ENCODE assay signal across 1 cellular context in the genomic region with DNA sequence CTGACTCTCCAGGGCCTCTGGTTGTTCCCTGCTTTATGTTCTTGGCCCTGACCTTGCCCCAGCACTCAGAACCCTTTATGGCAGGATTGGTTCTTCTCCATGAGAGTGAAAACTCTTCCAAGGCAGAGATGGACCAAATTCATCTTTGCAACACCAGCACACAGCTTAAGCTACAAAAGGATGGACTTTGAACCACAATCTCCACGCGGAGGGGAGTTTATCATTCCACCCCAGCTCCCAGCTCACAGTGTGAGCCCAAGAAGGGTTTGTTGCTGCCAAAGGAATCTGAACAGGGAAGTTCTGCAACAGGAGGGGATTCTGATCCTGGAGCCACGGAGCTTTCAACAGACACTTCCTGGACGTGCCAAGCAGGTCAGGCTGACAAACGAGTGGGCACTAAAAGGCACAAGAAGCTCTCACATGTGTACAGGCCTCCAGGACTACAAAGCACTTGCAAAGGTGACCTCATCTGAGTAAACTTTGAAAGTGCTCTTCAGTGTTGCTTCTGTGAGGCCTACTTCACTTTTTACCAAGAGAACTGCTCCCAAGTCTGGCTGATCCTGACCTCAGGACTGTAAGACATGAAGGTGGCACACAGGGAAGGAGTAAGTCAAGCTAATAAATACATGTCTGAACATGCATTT.
TF ChIP-seq lines count a peak whose summit lies in the region.

No MANE protein-coding gene starts in this region.

TF ChIP-seq in HepG2, 621 proteins besides CTCF, POLR2A, EP300 and RAD21 (continued from another document and continues in another):
- TF ChIP-seq, protein P1, sequence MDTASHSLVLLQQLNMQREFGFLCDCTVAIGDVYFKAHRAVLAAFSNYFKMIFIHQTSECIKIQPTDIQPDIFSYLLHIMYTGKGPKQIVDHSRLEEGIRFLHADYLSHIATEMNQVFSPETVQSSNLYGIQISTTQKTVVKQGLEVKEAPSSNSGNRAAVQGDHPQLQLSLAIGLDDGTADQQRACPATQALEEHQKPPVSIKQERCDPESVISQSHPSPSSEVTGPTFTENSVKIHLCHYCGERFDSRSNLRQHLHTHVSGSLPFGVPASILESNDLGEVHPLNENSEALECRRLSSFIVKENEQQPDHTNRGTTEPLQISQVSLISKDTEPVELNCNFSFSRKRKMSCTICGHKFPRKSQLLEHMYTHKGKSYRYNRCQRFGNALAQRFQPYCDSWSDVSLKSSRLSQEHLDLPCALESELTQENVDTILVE (CRISPR knock-in tag; IDR thresholded peaks at IDR 0.05), result peak; percentile 69; the same call in 1 of the 2 replicates
- TF ChIP-seq ZSCAN5A (CRISPR knock-in tag; IDR thresholded peaks at IDR 0.05; ENCODE audit: borderline replicate concordance), result no peak
- peak; percentile 95 for TF ChIP-seq ELF3 (CRISPR knock-in tag; IDR thresholded peaks at IDR 0.05)
- TF ChIP-seq CREB3 (CRISPR knock-in tag; IDR thresholded peaks at IDR 0.05), result no peak
- no peak for TF ChIP-seq ZC3H4 (CRISPR knock-in tag; IDR thresholded peaks at IDR 0.05; ENCODE audit: borderline replicate concordance)
- peak; percentile 35; the same call in 1 of the 2 replicates for TF ChIP-seq ZNF326 (CRISPR knock-in tag; IDR thresholded peaks at IDR 0.05; ENCODE audit: borderline replicate concordance)
- TF ChIP-seq, protein P2, sequence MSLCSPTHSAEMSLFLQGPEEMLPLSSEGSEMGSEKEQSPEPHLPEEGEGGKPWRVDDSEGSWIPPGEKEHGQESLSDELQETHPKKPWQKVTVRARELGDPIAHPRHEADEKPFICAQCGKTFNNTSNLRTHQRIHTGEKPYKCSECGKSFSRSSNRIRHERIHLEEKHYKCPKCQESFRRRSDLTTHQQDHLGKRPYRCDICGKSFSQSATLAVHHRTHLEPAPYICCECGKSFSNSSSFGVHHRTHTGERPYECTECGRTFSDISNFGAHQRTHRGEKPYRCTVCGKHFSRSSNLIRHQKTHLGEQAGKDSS (CRISPR knock-in tag; IDR thresholded peaks at IDR 0.05; ENCODE audit: borderline replicate concordance, low read depth), result peak; percentile 89
- no peak for TF ChIP-seq IKZF4 (CRISPR knock-in tag; IDR thresholded peaks at IDR 0.05; ENCODE audit: borderline replicate concordance, low read depth, not compliant biosample characterization)
- TF ChIP-seq RBAK (CRISPR knock-in tag; IDR thresholded peaks at IDR 0.05), result no peak
- no peak for TF ChIP-seq MBD4 (IDR thresholded peaks at IDR 0.05; ENCODE audit: borderline replicate concordance, low read length)
- TF ChIP-seq ZSCAN22 (CRISPR knock-in tag; IDR thresholded peaks at IDR 0.05), result 0 out of 2 replicates have a peak, but pooled peaks have one; percentile 53
- TF ChIP-seq, protein P3, sequence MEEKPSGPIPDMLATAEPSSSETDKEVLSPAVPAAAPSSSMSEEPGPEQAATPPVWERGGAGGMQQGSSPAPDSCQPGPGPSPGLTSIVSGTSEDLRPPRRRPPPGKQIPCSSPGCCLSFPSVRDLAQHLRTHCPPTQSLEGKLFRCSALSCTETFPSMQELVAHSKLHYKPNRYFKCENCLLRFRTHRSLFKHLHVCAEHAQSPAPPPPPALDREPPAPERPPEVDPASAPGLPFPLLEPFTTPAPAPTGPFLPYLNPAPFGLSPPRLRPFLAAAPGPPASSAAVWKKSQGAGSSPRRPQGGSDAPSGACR (CRISPR knock-in tag; IDR thresholded peaks at IDR 0.05), result peak; percentile 93
- peak; percentile 64; the same call in 1 of the 3 replicates for TF ChIP-seq MXI1 (IDR thresholded peaks at IDR 0.05; ENCODE audit: borderline replicate concordance, low read depth, low read length)
- TF ChIP-seq ZNF260 (CRISPR knock-in tag; IDR thresholded peaks at IDR 0.05; ENCODE audit: borderline replicate concordance, low read depth), result no peak
- peak; percentile 98 for TF ChIP-seq KDM6A (CRISPR knock-in tag; IDR thresholded peaks at IDR 0.05; ENCODE audit: low read depth)
- no peak; the same call in 1 of the 2 replicates for TF ChIP-seq MXD4 (CRISPR knock-in tag; IDR thresholded peaks at IDR 0.05)
- TF ChIP-seq ZNF180 (CRISPR knock-in tag; IDR thresholded peaks at IDR 0.05; ENCODE audit: borderline replicate concordance, low read depth), result no peak
- TF ChIP-seq GABPA (IDR thresholded peaks at IDR 0.05; ENCODE audit: low read depth, low read length), result no peak
- TF ChIP-seq GABPA (CRISPR knock-in tag; IDR thresholded peaks at IDR 0.05; ENCODE audit: low read depth), result no peak
- no peak; the same call in 1 of the 2 replicates for TF ChIP-seq WIZ (CRISPR knock-in tag; IDR thresholded peaks at IDR 0.05)
- peak; percentile 39; the same call in 1 of the 2 replicates for TF ChIP-seq SIX4 (CRISPR knock-in tag; IDR thresholded peaks at IDR 0.05)
- no peak for TF ChIP-seq KDM1A (CRISPR knock-in tag; IDR thresholded peaks at IDR 0.05)
- TF ChIP-seq ZBTB8A (CRISPR knock-in tag; IDR thresholded peaks at IDR 0.05; ENCODE audit: borderline replicate concordance, low read depth), result peak; percentile 74; the same call in 1 of the 2 replicates
- TF ChIP-seq, protein P4, sequence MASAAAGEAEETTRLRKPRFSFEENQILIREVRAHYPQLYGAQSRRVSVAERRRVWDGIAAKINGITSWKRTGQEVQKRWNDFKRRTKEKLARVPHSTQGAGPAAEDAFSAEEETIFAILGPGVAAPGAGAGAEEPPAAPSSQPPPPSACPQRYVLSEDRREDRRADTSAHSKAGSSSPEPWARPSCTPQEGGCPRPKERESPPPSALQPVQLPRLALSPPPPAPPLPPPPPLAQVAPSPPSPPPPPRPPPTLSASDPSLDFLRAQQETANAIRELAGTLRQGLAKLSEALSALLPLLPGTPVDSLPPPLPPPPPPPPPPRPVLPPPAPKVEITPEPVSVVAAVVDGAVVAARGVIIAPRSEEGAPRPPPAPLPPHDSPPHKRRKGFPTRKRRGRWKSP (CRISPR knock-in tag; IDR thresholded peaks at IDR 0.05), result no peak; the same call in 1 of the 2 replicates
- no peak for TF ChIP-seq HCFC1 (IDR thresholded peaks at IDR 0.05; ENCODE audit: low read depth, low read length)
- TF ChIP-seq ZNF709 (CRISPR knock-in tag; IDR thresholded peaks at IDR 0.05), result no peak
- TF ChIP-seq GABPB1 (CRISPR knock-in tag; IDR thresholded peaks at IDR 0.05), result peak; percentile 42; the same call in 1 of the 2 replicates
- no peak for TF ChIP-seq EED (CRISPR knock-in tag; IDR thresholded peaks at IDR 0.05)
- TF ChIP-seq ZNF207 (IDR thresholded peaks at IDR 0.05; ENCODE audit: borderline replicate concordance), result no peak
- TF ChIP-seq RAD51 (IDR thresholded peaks at IDR 0.05; ENCODE audit: borderline replicate concordance), result no peak
- TF ChIP-seq, protein P5, sequence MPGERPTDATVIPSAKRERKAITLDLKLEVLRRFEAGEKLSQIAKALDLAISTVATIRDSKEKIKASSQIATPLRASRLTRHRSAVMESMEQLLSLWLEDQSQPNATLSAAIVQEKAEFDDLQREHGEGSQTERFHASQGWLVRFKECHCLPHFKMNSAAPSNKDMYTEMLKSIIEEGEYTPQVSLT (CRISPR knock-in tag; IDR thresholded peaks at IDR 0.05; ENCODE audit: borderline replicate concordance, low read depth), result no peak
- no peak for TF ChIP-seq ZBTB21 (CRISPR knock-in tag; IDR thresholded peaks at IDR 0.05)
- no peak for TF ChIP-seq ZNF333 (CRISPR knock-in tag; IDR thresholded peaks at IDR 0.05; ENCODE audit: borderline replicate concordance)
- peak; percentile 91 for TF ChIP-seq ZNF644 (CRISPR knock-in tag; IDR thresholded peaks at IDR 0.05; ENCODE audit: low read depth)
- TF ChIP-seq ZNF660 (CRISPR knock-in tag; IDR thresholded peaks at IDR 0.05; ENCODE audit: borderline replicate concordance, low read depth), result no peak
- TF ChIP-seq ZNF160 (CRISPR knock-in tag; IDR thresholded peaks at IDR 0.05), result no peak
- TF ChIP-seq RARG (CRISPR knock-in tag; IDR thresholded peaks at IDR 0.05; ENCODE audit: low read depth), result no peak
- TF ChIP-seq SUZ12 (IDR thresholded peaks at IDR 0.05; ENCODE audit: low read depth, low read length), result no peak
- no peak; the same call in 1 of the 2 replicates for TF ChIP-seq TEAD2 (CRISPR knock-in tag; IDR thresholded peaks at IDR 0.05)
- TF ChIP-seq PCBP2 (optimal IDR thresholded peaks at IDR 0.05; ENCODE audit: low read depth, low read length, poor library complexity, severe bottlenecking), result no peak
- TF ChIP-seq MXD1 (CRISPR knock-in tag; IDR thresholded peaks at IDR 0.05), result no peak
- no peak for TF ChIP-seq NAIF1 (CRISPR knock-in tag; IDR thresholded peaks at IDR 0.05; ENCODE audit: borderline replicate concordance)
- TF ChIP-seq TARDBP (CRISPR knock-in tag; IDR thresholded peaks at IDR 0.05), result peak; percentile 64; the same call in 1 of the 2 replicates
- TF ChIP-seq ZNF770 (CRISPR knock-in tag; IDR thresholded peaks at IDR 0.05), result no peak
- no peak for TF ChIP-seq MAFG (CRISPR knock-in tag; IDR thresholded peaks at IDR 0.05)
- TF ChIP-seq KAT2B (IDR thresholded peaks at IDR 0.05; ENCODE audit: borderline replicate concordance, low read depth, low read length), result no peak
- TF ChIP-seq, protein P6, sequence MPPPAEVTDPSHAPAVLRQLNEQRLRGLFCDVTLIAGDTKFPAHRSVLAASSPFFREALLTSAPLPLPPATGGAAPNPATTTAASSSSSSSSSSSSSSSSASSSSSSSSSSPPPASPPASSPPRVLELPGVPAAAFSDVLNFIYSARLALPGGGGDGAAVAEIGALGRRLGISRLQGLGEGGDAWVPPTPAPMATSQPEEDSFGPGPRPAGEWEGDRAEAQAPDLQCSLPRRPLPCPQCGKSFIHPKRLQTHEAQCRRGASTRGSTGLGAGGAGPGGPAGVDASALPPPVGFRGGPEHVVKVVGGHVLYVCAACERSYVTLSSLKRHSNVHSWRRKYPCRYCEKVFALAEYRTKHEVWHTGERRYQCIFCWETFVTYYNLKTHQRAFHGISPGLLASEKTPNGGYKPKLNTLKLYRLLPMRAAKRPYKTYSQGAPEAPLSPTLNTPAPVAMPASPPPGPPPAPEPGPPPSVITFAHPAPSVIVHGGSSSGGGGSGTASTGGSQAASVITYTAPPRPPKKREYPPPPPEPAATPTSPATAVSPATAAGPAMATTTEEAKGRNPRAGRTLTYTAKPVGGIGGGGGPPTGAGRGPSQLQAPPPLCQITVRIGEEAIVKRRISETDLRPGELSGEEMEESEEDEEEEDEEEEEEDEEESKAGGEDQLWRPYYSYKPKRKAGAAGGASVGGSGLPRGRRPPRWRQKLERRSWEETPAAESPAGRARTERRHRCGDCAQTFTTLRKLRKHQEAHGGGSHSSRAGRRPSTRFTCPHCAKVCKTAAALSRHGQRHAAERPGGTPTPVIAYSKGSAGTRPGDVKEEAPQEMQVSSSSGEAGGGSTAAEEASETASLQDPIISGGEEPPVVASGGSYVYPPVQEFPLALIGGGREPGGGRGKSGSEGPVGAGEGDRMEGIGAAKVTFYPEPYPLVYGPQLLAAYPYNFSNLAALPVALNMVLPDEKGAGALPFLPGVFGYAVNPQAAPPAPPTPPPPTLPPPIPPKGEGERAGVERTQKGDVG (CRISPR knock-in tag; IDR thresholded peaks at IDR 0.05; ENCODE audit: borderline replicate concordance), result 0 out of 2 replicates have a peak, but pooled peaks have one; percentile 81
- TF ChIP-seq KLF11 (CRISPR knock-in tag; IDR thresholded peaks at IDR 0.05), result 0 out of 2 replicates have a peak, but pooled peaks have one; percentile 69
- no peak for TF ChIP-seq E2F1 (CRISPR knock-in tag; IDR thresholded peaks at IDR 0.05)
- no peak for TF ChIP-seq NR3C1 (CRISPR knock-in tag; IDR thresholded peaks at IDR 0.05)
- TF ChIP-seq ZNF678 (CRISPR knock-in tag; IDR thresholded peaks at IDR 0.05), result peak; percentile 92; the same call in 1 of the 2 replicates
- no peak for TF ChIP-seq PRPF4 (IDR thresholded peaks at IDR 0.05; ENCODE audit: low read depth, low read length, poor library complexity, severe bottlenecking)
